ENCODE assay signal across 8 cellular contexts in the genomic region with DNA sequence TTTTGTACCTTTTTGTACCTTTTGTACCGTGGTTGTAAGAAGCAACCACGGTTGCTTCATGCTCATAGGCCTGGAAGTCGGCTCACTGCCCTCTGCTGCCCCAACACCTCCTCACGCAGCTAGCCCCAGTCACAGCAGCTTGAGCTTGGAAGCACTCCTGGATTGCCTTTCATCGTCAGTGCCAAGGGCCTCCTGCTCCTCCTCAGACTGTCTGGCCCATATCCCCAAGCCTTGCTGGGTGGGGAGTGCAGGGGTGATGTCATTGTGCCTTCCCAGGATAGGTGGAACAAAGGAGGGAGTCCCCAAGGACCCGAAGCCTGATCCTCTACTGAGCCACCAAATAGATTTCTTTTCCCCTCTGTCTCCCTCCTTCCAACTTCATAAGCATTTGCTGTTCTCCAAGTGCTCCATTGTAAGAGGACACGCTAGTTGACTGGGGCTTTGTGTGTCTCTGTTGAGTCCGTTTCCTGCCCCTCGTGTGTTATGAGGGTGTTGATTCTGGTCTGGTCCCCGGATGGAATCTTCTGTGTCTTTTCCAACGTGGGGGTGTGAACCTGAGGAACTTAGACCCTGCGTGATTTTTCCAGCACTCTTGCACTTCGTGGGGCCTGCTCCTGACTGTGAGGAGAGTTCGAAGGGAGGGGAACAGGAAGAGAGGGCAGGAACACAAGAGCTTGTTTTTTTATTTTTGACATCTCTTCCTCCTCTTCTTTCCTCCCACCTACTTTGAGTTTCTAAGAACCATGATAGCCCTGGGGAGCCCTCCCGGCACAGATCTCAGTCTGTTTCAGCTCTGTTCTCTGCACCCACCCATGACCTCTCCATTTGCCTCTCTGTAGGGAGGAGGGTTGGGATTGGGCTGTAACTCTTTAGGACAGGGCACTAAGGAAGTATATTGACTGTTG.
DNase-seq lines count a peak whose midpoint lies in the region; ATAC-seq and TF ChIP-seq lines count a peak whose summit lies in the region.

No MANE protein-coding gene starts in this region.

- peaks cover 12% of the 10 kb centered on the region for H3K36me3 ChIP-seq in right atrium auricular region

- peak overlapping the region; percentile 97 for H3K27ac Mint-ChIP-seq in activated T-cell treated with anti-CD3 and anti-CD28 coated beads, Interleukin-2, amount 50 U/mL, for 72 hours

- H3K36me3 Mint-ChIP-seq in activated T-cell treated with anti-CD3 and anti-CD28 coated beads, Interleukin-2, amount 50 U/mL, for 72 hours (ENCODE audit: insufficient read depth in 2 of 2): peaks cover 8 to 19% of the 10 kb centered on the region in 2 donors

- H3K4me1 ChIP-seq in right atrium auricular region: peaks cover 0 to 72% of the 10 kb centered on the region in 2 donors

- no peak for TF ChIP-seq CTCF in right atrium auricular region (IDR thresholded peaks at IDR 0.05)

- peak; percentile 12 to 23 for ATAC-seq in activated T-cell treated with anti-CD3 and anti-CD28 coated beads, Interleukin-2, amount 50 U/mL, for 72 hours (replicated peaks in 1 of 2)
- ATAC-seq in GM19463 (IDR thresholded peaks at IDR 0.05; ENCODE audit: unreplicated experiment): no peak
- no peak for ATAC-seq in GM19351 (IDR thresholded peaks at IDR 0.05; ENCODE audit: unreplicated experiment)

- H3K4me1 Mint-ChIP-seq in activated T-cell treated with anti-CD3 and anti-CD28 coated beads, Interleukin-2, amount 50 U/mL, for 72 hours (ENCODE audit: low read depth): peaks cover 97% of the 10 kb centered on the region

- peak overlapping the region; percentile 32 for H3K4me3 ChIP-seq in Jurkat, Clone E6-1 (ENCODE audit: low read length)
- H3K4me3 ChIP-seq in right atrium auricular region: no peak overlapping the region
- H3K4me3 ChIP-seq in skin epidermis: no peak overlapping the region

- no peaks in the 10 kb centered on the region for H3K9me3 Mint-ChIP-seq in activated T-cell treated with anti-CD3 and anti-CD28 coated beads, Interleukin-2, amount 50 U/mL, for 72 hours

- H3K9me3 ChIP-seq in right atrium auricular region: no peaks in the 10 kb centered on the region

- H3K27me3 ChIP-seq in right atrium auricular region: no peaks in the 10 kb centered on the region

- H3K27me3 Mint-ChIP-seq in activated T-cell treated with anti-CD3 and anti-CD28 coated beads, Interleukin-2, amount 50 U/mL, for 72 hours (ENCODE audit: low read depth): no peaks in the 10 kb centered on the region

- H3K4me3 Mint-ChIP-seq in activated T-cell treated with anti-CD3 and anti-CD28 coated beads, Interleukin-2, amount 50 U/mL, for 72 hours: peak overlapping the region; percentile 85 to 88

- no peak for DNase-seq in Jurkat, Clone E6-1 (ENCODE audit: low read depth, low spot score)
- DNase-seq in activated T-cell treated with anti-CD3 and anti-CD28 coated beads, Interleukin-2, amount 50 U/mL, for 72 hours: no peak
- DNase-seq in right atrium auricular region (ENCODE audit: low spot score) (peak; percentile 84), COR-L47 (lab: John Stamatoyannopoulos, UW) (no peak), mucosa of gallbladder (ENCODE audit: low spot score) (no peak)

- H3K27ac ChIP-seq in right atrium auricular region: peak overlapping the region; percentile 59 to 77
- peak overlapping the region in 18 of 21 experiments; percentile 28 to 80 (median 55) for H3K27ac ChIP-seq in skin epidermis

Comparison
In these comparisons a context has a peak if more than half of its experiments do, and no peak if none do; other contexts are left out.
1. ATAC-seq: peak in activated T-cell treated with anti-CD3 and anti-CD28 coated beads, Interleukin-2, amount 50 U/mL, for 72 hours (2 of 2); none in GM19463 (single experiment) and GM19351 (single experiment).